2 cellular contexts compared by ENCODE assay signal in genomic region chr7:1749864-1750466, GRCh38.
TF ChIP-seq lines count a peak whose summit lies in the region.

No MANE protein-coding gene starts in this region.

TF ChIP-seq in SK-N-SH, 30 proteins besides CTCF, POLR2A, EP300 and RAD21:
- no peak for TF ChIP-seq YY1 (IDR thresholded peaks at IDR 0.05; ENCODE audit: low read depth)
- TF ChIP-seq SIN3A (IDR thresholded peaks at IDR 0.05; ENCODE audit: borderline replicate concordance, low read depth, low read length): no peak
- TF ChIP-seq NRF1 (IDR thresholded peaks at IDR 0.05; ENCODE audit: low read depth, low read length): no peak
- no peak for TF ChIP-seq ELF1 (IDR thresholded peaks at IDR 0.05)
- no peak for TF ChIP-seq RCOR1 (IDR thresholded peaks at IDR 0.05; ENCODE audit: low read length)
- no peak for TF ChIP-seq FOXM1 (IDR thresholded peaks at IDR 0.05; ENCODE audit: low read depth)

TF ChIP-seq in SK-N-SH treated with all-trans-retinoic acid at 6 μM for 48 hours, 23 proteins besides CTCF, POLR2A, EP300 and RAD21:
- TF ChIP-seq, protein P1, sequence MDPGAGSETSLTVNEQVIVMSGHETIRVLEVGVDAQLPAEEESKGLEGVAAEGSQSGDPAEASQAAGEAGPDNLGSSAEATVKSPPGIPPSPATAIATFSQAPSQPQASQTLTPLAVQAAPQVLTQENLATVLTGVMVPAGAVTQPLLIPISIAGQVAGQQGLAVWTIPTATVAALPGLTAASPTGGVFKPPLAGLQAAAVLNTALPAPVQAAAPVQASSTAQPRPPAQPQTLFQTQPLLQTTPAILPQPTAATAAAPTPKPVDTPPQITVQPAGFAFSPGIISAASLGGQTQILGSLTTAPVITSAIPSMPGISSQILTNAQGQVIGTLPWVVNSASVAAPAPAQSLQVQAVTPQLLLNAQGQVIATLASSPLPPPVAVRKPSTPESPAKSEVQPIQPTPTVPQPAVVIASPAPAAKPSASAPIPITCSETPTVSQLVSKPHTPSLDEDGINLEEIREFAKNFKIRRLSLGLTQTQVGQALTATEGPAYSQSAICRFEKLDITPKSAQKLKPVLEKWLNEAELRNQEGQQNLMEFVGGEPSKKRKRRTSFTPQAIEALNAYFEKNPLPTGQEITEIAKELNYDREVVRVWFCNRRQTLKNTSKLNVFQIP (CRISPR knock-in tag; IDR thresholded peaks at IDR 0.05; ENCODE audit: borderline replicate concordance, low read depth): no peak
- TF ChIP-seq GLIS3 (CRISPR knock-in tag; IDR thresholded peaks at IDR 0.05) (no peak), CSDC2 (CRISPR knock-in tag; IDR thresholded peaks at IDR 0.05) (no peak), OSR1 (CRISPR knock-in tag; IDR thresholded peaks at IDR 0.05) (no peak), TCF4 (CRISPR knock-in tag; IDR thresholded peaks at IDR 0.05; ENCODE audit: borderline replicate concordance) (no peak), RARB (CRISPR knock-in tag; IDR thresholded peaks at IDR 0.05) (no peak), ZC3H10 (CRISPR knock-in tag; IDR thresholded peaks at IDR 0.05) (no peak), ZNF565 (CRISPR knock-in tag; conservative IDR thresholded peaks at IDR 0.05; ENCODE audit: low read depth) (no peak), ISL1 (CRISPR knock-in tag; IDR thresholded peaks at IDR 0.05) (no peak)
- TF ChIP-seq, protein P2, sequence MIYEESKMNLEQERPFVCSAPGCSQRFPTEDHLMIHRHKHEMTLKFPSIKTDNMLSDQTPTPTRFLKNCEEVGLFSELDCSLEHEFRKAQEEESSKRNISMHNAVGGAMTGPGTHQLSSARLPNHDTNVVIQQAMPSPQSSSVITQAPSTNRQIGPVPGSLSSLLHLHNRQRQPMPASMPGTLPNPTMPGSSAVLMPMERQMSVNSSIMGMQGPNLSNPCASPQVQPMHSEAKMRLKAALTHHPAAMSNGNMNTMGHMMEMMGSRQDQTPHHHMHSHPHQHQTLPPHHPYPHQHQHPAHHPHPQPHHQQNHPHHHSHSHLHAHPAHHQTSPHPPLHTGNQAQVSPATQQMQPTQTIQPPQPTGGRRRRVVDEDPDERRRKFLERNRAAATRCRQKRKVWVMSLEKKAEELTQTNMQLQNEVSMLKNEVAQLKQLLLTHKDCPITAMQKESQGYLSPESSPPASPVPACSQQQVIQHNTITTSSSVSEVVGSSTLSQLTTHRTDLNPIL (CRISPR knock-in tag; IDR thresholded peaks at IDR 0.05; ENCODE audit: low read depth): no peak
- TF ChIP-seq, protein P3, sequence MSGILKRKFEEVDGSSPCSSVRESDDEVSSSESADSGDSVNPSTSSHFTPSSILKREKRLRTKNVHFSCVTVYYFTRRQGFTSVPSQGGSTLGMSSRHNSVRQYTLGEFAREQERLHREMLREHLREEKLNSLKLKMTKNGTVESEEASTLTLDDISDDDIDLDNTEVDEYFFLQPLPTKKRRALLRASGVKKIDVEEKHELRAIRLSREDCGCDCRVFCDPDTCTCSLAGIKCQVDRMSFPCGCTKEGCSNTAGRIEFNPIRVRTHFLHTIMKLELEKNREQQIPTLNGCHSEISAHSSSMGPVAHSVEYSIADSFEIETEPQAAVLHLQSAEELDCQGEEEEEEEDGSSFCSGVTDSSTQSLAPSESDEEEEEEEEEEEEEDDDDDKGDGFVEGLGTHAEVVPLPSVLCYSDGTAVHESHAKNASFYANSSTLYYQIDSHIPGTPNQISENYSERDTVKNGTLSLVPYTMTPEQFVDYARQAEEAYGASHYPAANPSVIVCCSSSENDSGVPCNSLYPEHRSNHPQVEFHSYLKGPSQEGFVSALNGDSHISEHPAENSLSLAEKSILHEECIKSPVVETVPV (CRISPR knock-in tag; IDR thresholded peaks at IDR 0.05): no peak
